In the genomic region with DNA sequence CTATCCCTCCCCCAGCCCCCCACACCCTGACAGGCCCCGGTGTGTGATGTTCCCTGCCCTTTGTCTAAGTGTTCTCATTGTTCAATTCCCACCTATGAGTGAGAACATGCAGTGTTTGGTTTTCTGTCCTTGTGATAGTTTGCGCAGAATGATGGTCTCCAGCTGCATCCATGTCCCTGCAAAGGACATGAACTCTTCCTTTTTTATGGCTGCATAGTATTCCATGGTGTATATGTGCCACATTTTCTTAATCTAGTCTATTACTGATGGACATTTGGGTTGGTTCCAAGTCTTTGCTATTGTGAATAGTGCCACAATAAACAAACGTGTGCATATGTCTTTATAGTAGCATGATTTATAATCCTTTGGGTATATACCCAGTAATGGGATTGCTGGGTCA, we compare ENCODE assay signal across 2 cellular contexts. TPM values are rescaled to one million over a fixed set of nuclear protein-coding genes. Genes with fewer than 3 reads are reported as not detected.
"Had no signal": no experiment of that assay in that cellular context is flagged by ENCODE, and none has a peak within 500 bp of the region (broad histone marks: within the 10 kb centered on the region; RNA-seq: fewer than 3 reads in every experiment).

No MANE protein-coding gene starts in this region.

RNA-seq across cellular contexts. Expression of a gene that starts 15.2 kb away (rescaled TPM):
- total RNA-seq: G401, GM12878 had no signal
- polyA plus RNA-seq: GM12878 had no signal

RNA-seq across cellular contexts. Expression of a gene that starts 40.4 kb away (rescaled TPM):
- total RNA-seq: G401 had no signal
